ENCODE assay signal across 6 cellular contexts in the genomic region with DNA sequence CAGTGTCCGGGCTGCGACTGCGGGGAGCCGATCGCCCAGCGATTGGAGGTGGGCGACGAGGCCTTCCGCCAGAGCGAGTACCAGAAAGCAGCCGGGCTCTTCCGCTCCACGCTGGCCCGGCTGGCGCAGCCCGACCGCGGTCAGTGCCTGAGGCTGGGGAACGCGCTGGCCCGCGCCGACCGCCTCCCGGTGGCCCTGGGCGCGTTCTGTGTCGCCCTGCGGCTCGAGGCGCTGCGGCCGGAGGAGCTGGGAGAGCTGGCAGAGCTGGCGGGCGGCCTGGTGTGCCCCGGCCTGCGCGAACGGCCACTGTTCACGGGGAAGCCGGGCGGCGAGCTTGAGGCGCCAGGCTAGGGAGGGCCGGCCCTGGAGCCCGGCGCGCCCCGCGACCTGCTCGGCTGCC.
DNase-seq lines count a peak whose midpoint lies in the region; ATAC-seq, FAIRE-seq and TF ChIP-seq lines count a peak whose summit lies in the region.
"Not testable (repeated sequence)": the region's sequence is repeated elsewhere in the genome, so short reads cannot be mapped to it uniquely, and the experiment has no call there.

No MANE protein-coding gene starts in this region.

- intact Hi-C loops in Panc1 (cut with micrococcal nuclease; ENCODE audit: unreplicated experiment); right lobe of liver (cut with DNase I): not testable (repeated sequence)

- not testable (repeated sequence) for BruUV-seq in Panc1 (replicated peaks; lab: Mats Ljungman, UMichigan)

- WGBS in A549 (ENCODE audit: missing lambda C conversion rate), result no CpG with 5 or more reads among the region's 51 CpGs
- no CpG with 5 or more reads among the region's 51 CpGs for WGBS in right lobe of liver (ENCODE audit: insufficient coverage, low coverage, low lambda C conversion rate, missing lambda C conversion rate)

- H3K4me3 Mint-ChIP-seq in GM23338, result not testable (repeated sequence)

- H3K4me2 ChIP-seq in A549, GM23338: not testable (repeated sequence)

- not testable (repeated sequence) for H3K27me3 ChIP-seq in GM23338 (ENCODE audit: insufficient read depth); Panc1 (ENCODE audit: control insufficient read depth, insufficient read depth, low read length); right lobe of liver

- ATAC-seq in A549 (peak; percentile 57 to 62; a peak in 4 of 6 replicates), GM23338 (peak; percentile 78), Panc1 (peak; percentile 73), SK-N-SH treated with all-trans-retinoic acid at 6 μM for 48 hours (peak; percentile 26; the same call in 2 of the 3 replicates), left lobe of liver (peak; percentile 50), right lobe of liver (peak in 3 of 4 donors; percentile 26 to 60 (median 44))

- not testable (repeated sequence) for H3K36me3 Mint-ChIP-seq in GM23338 (ENCODE audit: low read depth)

- H3K27me3 Mint-ChIP-seq in GM23338 (ENCODE audit: insufficient read depth, low read depth, poor library complexity), result not testable (repeated sequence)

- not testable (repeated sequence) for H3K27ac ChIP-seq in A549; GM23338 (ENCODE audit: low read depth); Panc1 (ENCODE audit: low read length); right lobe of liver

- not testable (repeated sequence) for H3K4me1 ChIP-seq in A549; GM23338 (ENCODE audit: insufficient read depth); Panc1 (ENCODE audit: control insufficient read depth, insufficient read depth, low read length); right lobe of liver

- not testable (repeated sequence) for H3K27ac Mint-ChIP-seq in GM23338

- H3K9me3 ChIP-seq in A549; Panc1 (ENCODE audit: control insufficient read depth, insufficient read depth, low read depth, low read length); right lobe of liver: not testable (repeated sequence)

- TF ChIP-seq CTCF in A549 (IDR thresholded peaks at IDR 0.05); GM23338 (conservative IDR thresholded peaks at IDR 0.05; ENCODE audit: low read depth in 2 of 2); Panc1 (IDR thresholded peaks at IDR 0.05); right lobe of liver (IDR thresholded peaks at IDR 0.05): not testable (repeated sequence)

- POLR2A ChIA-PET in A549 (lab: Yijun Ruan, JAX); Panc1 (lab: Charles Lee): not testable (repeated sequence)

- not testable (repeated sequence) for DNase-seq in A549 (ENCODE audit: low read depth in 1 of 2, low spot score in 1 of 2); GM23338 (ENCODE audit: low spot score); Panc1 (ENCODE audit: low read depth, low spot score); left lobe of liver (ENCODE audit: low spot score); right lobe of liver

- not testable (repeated sequence) for H3K79me2 ChIP-seq in GM23338 (replicated peaks; ENCODE audit: insufficient read depth)

- H3K4me3 ChIP-seq in A549; GM23338; Panc1 (ENCODE audit: low read depth in 2 of 2, low read length in 2 of 2); right lobe of liver: not testable (repeated sequence)

- FAIRE-seq in A549 (lab: Jason Lieb, UNC), result not testable (repeated sequence)

- not testable (repeated sequence) for H2AFZ ChIP-seq in GM23338

- not testable (repeated sequence) for H3K9me3 Mint-ChIP-seq in GM23338

- not testable (repeated sequence) for H3K4me1 Mint-ChIP-seq in GM23338

- TF ChIP-seq RAD21 in A549 (conservative IDR thresholded peaks at IDR 0.05 in 1 of 2, IDR thresholded peaks at IDR 0.05 in 1 of 2), result not testable (repeated sequence)

- H3K36me3 ChIP-seq in GM23338 (ENCODE audit: insufficient read depth); Panc1 (ENCODE audit: control insufficient read depth, insufficient read depth, low read length); right lobe of liver: not testable (repeated sequence)

- TF ChIP-seq EP300 in A549 (IDR thresholded peaks at IDR 0.05), result not testable (repeated sequence)

- H3F3A ChIP-seq in GM23338 (replicated peaks; ENCODE audit: low read depth), result not testable (repeated sequence)

- not testable (repeated sequence) for H3K9me2 ChIP-seq in GM23338 (ENCODE audit: insufficient read depth)

- TF ChIP-seq POLR2A in A549 (IDR thresholded peaks at IDR 0.05; ENCODE audit: low read length); right lobe of liver (IDR thresholded peaks at IDR 0.05): not testable (repeated sequence)

- CTCF ChIA-PET in A549 (lab: Yijun Ruan, JAX); Panc1 (lab: Charles Lee): not testable (repeated sequence)

- in situ Hi-C loops in Panc1 (cut with HindIII; ENCODE audit: low pct_unique_long_range_greater_than_20kb, low sequenced_read_pairs), result not testable (repeated sequence)

- H4K20me1 ChIP-seq in GM23338 (replicated peaks; ENCODE audit: insufficient read depth), result not testable (repeated sequence)

Comparison
In these comparisons a context has a peak if more than half of its experiments do, and no peak if none do; other contexts are left out.
1. ATAC-seq: peak in every context shown above with its lines; median percentile 78 in GM23338; 73 in Panc1; 60 in A549; 50 in left lobe of liver; 44 in right lobe of liver; 26 in SK-N-SH treated with all-trans-retinoic acid at 6 μM for 48 hours.